8 cellular contexts compared by ENCODE assay signal in genomic region chr3:6747017-6747416, GRCh38.
"Had no signal": no experiment of that assay in that cellular context is flagged by ENCODE, and none has a peak within 500 bp of the region (broad histone marks: within the 10 kb centered on the region; RNA-seq: fewer than 3 reads in every experiment).

No MANE protein-coding gene starts in this region.

- DNase-seq: H9, HCEC 1CT, IMR-90, KBM-7 had no signal

- H2AFZ ChIP-seq: GM23338 had no signal

- H3K4me3 ChIP-seq: GM23338 had no signal

- H3K4me3 Mint-ChIP-seq: GM23338, H9 had no signal

- H3K4me2 ChIP-seq: GM23338 had no signal

- H3K27ac Mint-ChIP-seq: GM23338, H9 had no signal

- FAIRE-seq: H1, H54, HTR-8/SVneo had no signal

- ATAC-seq: GM23338 had no signal
